In genomic region chr17:61286449-61286848, GRCh38 we compare ENCODE assay signal across 14 cellular contexts.
DNase-seq lines count a peak whose midpoint lies in the region; ATAC-seq and TF ChIP-seq lines count a peak whose summit lies in the region.
"Had no signal": no experiment of that assay in that cellular context is flagged by ENCODE, and none has a peak within 500 bp of the region (broad histone marks: within the 10 kb centered on the region; RNA-seq: fewer than 3 reads in every experiment).

No MANE protein-coding gene starts in this region.

- H3K27me3 ChIP-seq in GM23248 (replicated peaks; ENCODE audit: insufficient read depth), result no peaks in the 10 kb centered on the region
- no peaks in the 10 kb centered on the region for H3K27me3 ChIP-seq in Panc1 (ENCODE audit: control insufficient read depth, insufficient read depth, low read length)
- H3K27me3 ChIP-seq in hepatocyte, result no peaks in the 10 kb centered on the region
- H3K27me3 ChIP-seq in neuronal stem cell (ENCODE audit: control insufficient read depth in 3 of 3, insufficient read depth in 3 of 3, low read depth in 1 of 3, low read length in 3 of 3), result no peaks in the 10 kb centered on the region

- TF ChIP-seq CTCF in Panc1 (IDR thresholded peaks at IDR 0.05), result no peak
- TF ChIP-seq CTCF in hepatocyte (IDR thresholded peaks at IDR 0.05; ENCODE audit: poor library complexity), result no peak
- TF ChIP-seq CTCF in foreskin fibroblast (IDR thresholded peaks at IDR 0.05; ENCODE audit: low read depth, low read length), result no peak

- H2BK15ac ChIP-seq in neuronal stem cell (ENCODE audit: low read length), result no peak overlapping the region

- peaks cover 29% of the 10 kb centered on the region for H3K4me1 ChIP-seq in GM23248 (ENCODE audit: insufficient read depth)
- peaks cover 24% of the 10 kb centered on the region for H3K4me1 ChIP-seq in Panc1 (ENCODE audit: control insufficient read depth, insufficient read depth, low read length)
- H3K4me1 ChIP-seq in hepatocyte (ENCODE audit: insufficient read depth), result peaks cover 37% of the 10 kb centered on the region
- peaks cover 9 to 10% of the 10 kb centered on the region in 2 donors for H3K4me1 ChIP-seq in neuronal stem cell (ENCODE audit: control insufficient read depth in 2 of 2, insufficient read depth in 1 of 2, low read depth in 1 of 2, low read length in 2 of 2)

- peak overlapping the region; percentile 63 for H3K9ac ChIP-seq in GM23248
- no peak overlapping the region for H3K9ac ChIP-seq in neuronal stem cell (ENCODE audit: low read depth, low read length, poor library complexity)

- ATAC-seq in Panc1 (peak; percentile 57), GM19324 (IDR thresholded peaks at IDR 0.05; ENCODE audit: low FRiP score, unreplicated experiment) (no peak)

- DNase-seq in GM23248 (no peak), Panc1 (ENCODE audit: low read depth, low spot score) (no peak), hepatocyte (ENCODE audit: low spot score) (no peak), neuronal stem cell (ENCODE audit: low spot score) (no peak), OCI-M1 (lab: John Stamatoyannopoulos, UW) (no peak), foreskin fibroblast (no peak), UCSD-AML1 (lab: John Stamatoyannopoulos, UW; ENCODE audit: unreplicated experiment) (no peak)
- DNase-seq: C1 segment of cervical spinal cord, DMS 273 treated with DMSO at 0.1 percent for 48 hours, NCI-H1436 treated with DMSO at 0.1 percent for 48 hours, NCI-H2081 treated with DMSO at 0.1 percent for 48 hours, NCI-H524 had no signal

- H3K9me3 ChIP-seq in GM23248 (ENCODE audit: low read depth) (no peaks in the 10 kb centered on the region), Panc1 (ENCODE audit: control insufficient read depth, insufficient read depth, low read depth, low read length) (no peaks in the 10 kb centered on the region), hepatocyte (ENCODE audit: low read depth) (no peaks in the 10 kb centered on the region), neuronal stem cell (replicated peaks in 1 of 2; ENCODE audit: control insufficient read depth in 2 of 2, insufficient read depth in 1 of 2, low read depth in 1 of 2, low read length in 2 of 2) (no peaks in the 10 kb centered on the region)
- H3K9me3 ChIP-seq: HAP-1 had no signal

- H2AK5ac ChIP-seq in neuronal stem cell (ENCODE audit: low read depth, low read length), result peak overlapping the region; percentile 6

- in situ Hi-C loops in GM23248 (cut with MboI) (no loop called here), Panc1 (cut with HindIII; ENCODE audit: low pct_unique_long_range_greater_than_20kb, low sequenced_read_pairs) (no loop called here)

- H3K27ac ChIP-seq in GM23248 (peak overlapping the region; percentile 86), Panc1 (ENCODE audit: low read length) (no peak overlapping the region), hepatocyte (peak overlapping the region; percentile 11), neuronal stem cell (replicated peaks; ENCODE audit: low read length) (no peak overlapping the region)

- H2BK5ac ChIP-seq in neuronal stem cell (ENCODE audit: low read length), result no peak overlapping the region

- no peak overlapping the region for H3K23ac ChIP-seq in neuronal stem cell (ENCODE audit: low read depth, low read length, poor library complexity)

- BruUV-seq in Panc1 (replicated peaks; lab: Mats Ljungman, UMichigan), result no TSS peak

- H3K14ac ChIP-seq in neuronal stem cell (ENCODE audit: low read length), result no peak overlapping the region

- peak overlapping the region; percentile 60 for H3K4me2 ChIP-seq in GM23248 (ENCODE audit: unreplicated experiment)
- H3K4me2 ChIP-seq in hepatocyte, result peak overlapping the region; percentile 13
- no peak overlapping the region for H3K4me2 ChIP-seq in neuronal stem cell (ENCODE audit: insufficient read depth, low read length, poor library complexity, severe bottlenecking)

- H3F3A ChIP-seq in GM23248 (ENCODE audit: insufficient read depth), result peaks cover 29% of the 10 kb centered on the region

- no peaks in the 10 kb centered on the region for H4K20me1 ChIP-seq in GM23248 (ENCODE audit: insufficient read depth)
- no peaks in the 10 kb centered on the region for H4K20me1 ChIP-seq in hepatocyte (ENCODE audit: insufficient read depth, poor library complexity, severe bottlenecking)

- no peak overlapping the region for H3K4me3 ChIP-seq in GM23248
- H3K4me3 ChIP-seq in Panc1 (ENCODE audit: low read depth in 2 of 2, low read length in 2 of 2), result no peak overlapping the region
- no peak overlapping the region for H3K4me3 ChIP-seq in hepatocyte
- H3K4me3 ChIP-seq in neuronal stem cell (ENCODE audit: low read length in 2 of 2), result no peak overlapping the region
- H3K4me3 ChIP-seq in foreskin fibroblast (ENCODE audit: low read depth in 1 of 2, low read length in 2 of 2), result no peak overlapping the region
- H3K4me3 ChIP-seq: HAP-1 had no signal

- no peak overlapping the region for H3K18ac ChIP-seq in neuronal stem cell (ENCODE audit: low read length)

- no peak overlapping the region for H4K8ac ChIP-seq in neuronal stem cell (ENCODE audit: low read depth, low read length)

- H2BK120ac ChIP-seq in neuronal stem cell (ENCODE audit: low read depth, low read length), result no peak overlapping the region

- H4K91ac ChIP-seq in neuronal stem cell (ENCODE audit: low read depth, low read length, poor library complexity), result no peak overlapping the region

- H3K36me3 ChIP-seq in GM23248 (ENCODE audit: low read depth), result no peaks in the 10 kb centered on the region
- no peaks in the 10 kb centered on the region for H3K36me3 ChIP-seq in Panc1 (ENCODE audit: control insufficient read depth, insufficient read depth, low read length)
- no peaks in the 10 kb centered on the region for H3K36me3 ChIP-seq in hepatocyte (replicated peaks; ENCODE audit: insufficient read depth, low read depth)
- H3K36me3 ChIP-seq in neuronal stem cell (replicated peaks in 1 of 2; ENCODE audit: control insufficient read depth in 2 of 2, insufficient read depth in 2 of 2, low read length in 2 of 2), result no peaks in the 10 kb centered on the region
- H3K36me3 ChIP-seq: HAP-1 had no signal

- H3K79me2 ChIP-seq in GM23248 (ENCODE audit: insufficient read depth) (no peaks in the 10 kb centered on the region), hepatocyte (no peaks in the 10 kb centered on the region)

- 89 to 90% methylated on average over 9 of the region's 9 CpGs for WGBS in GM23248 (ENCODE audit: low coverage in 1 of 2, low lambda C conversion rate in 2 of 2, missing lambda C conversion rate in 2 of 2), 2 experiments
- 46% methylated on average over 9 of the region's 9 CpGs for WGBS in hepatocyte (ENCODE audit: low lambda C conversion rate, missing lambda C conversion rate)
- WGBS in neuronal stem cell (ENCODE audit: extremely low coverage in 2 of 2, insufficient read length in 2 of 2, insufficient replicate concordance in 1 of 2), 2 donors, result no CpG with 5 or more reads among the region's 9 CpGs

- no peaks in the 10 kb centered on the region for H3K9me2 ChIP-seq in GM23248 (ENCODE audit: insufficient read depth)
- no peaks in the 10 kb centered on the region for H3K9me2 ChIP-seq in hepatocyte (replicated peaks; ENCODE audit: insufficient read depth)

- H2AFZ ChIP-seq in GM23248 (no peak overlapping the region), hepatocyte (no peak overlapping the region), neuronal stem cell (ENCODE audit: low read length) (no peak overlapping the region)

- no peaks in the 10 kb centered on the region for H3K79me1 ChIP-seq in neuronal stem cell (ENCODE audit: low read depth, low read length)

- H2BK12ac ChIP-seq in neuronal stem cell (ENCODE audit: low read length), result no peak overlapping the region

- POLR2A ChIA-PET in Panc1 (lab: Charles Lee), result no interaction called here

- no peak overlapping the region for H3K4ac ChIP-seq in neuronal stem cell (ENCODE audit: low read length)

- CTCF ChIA-PET in Panc1 (lab: Charles Lee), result no interaction called here

- intact Hi-C loops in Panc1 (cut with micrococcal nuclease; ENCODE audit: unreplicated experiment), result no loop called here

Comparison
In these comparisons a context has a peak if more than half of its experiments do, and no peak if none do; other contexts are left out.
1. H3K27ac ChIP-seq: peak in GM23248 (single experiment) and hepatocyte (single experiment); none in Panc1 (single experiment) and neuronal stem cell (single experiment).